20 cellular contexts compared by ENCODE assay signal in the genomic region with DNA sequence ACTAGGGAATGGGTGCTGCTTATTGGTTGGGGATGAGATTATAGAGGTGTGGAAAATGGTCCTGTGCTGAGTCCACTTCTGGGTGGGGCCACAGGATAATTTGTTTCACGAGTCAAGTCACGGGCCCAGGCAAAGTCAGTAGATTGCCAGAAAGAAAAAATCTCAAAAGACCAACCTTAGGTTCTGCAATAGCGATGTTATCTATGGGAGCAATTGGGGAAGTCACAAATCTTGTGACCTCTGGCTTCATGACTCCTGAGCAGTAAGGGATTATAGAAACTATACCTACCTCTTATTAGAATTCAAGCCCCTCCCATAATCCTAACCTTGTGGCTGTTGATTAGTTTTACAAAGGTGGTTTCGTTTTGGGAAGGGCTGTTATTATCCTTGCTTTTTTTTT.
"Had no signal": no experiment of that assay in that cellular context is flagged by ENCODE, and none has a peak within 500 bp of the region (broad histone marks: within the 10 kb centered on the region; RNA-seq: fewer than 3 reads in every experiment).

No MANE protein-coding gene starts in this region.

- DNase-seq: cortex of kidney; effector memory CD8-positive, alpha-beta T cell; erythroblast; esophagus squamous epithelium; foreskin melanocyte; kidney; left ventricle myocardium inferior; lower lobe of right lung; natural killer cell; occipital lobe; right lobe of liver; small intestine; stimulated activated CD4-positive, alpha-beta T cell treated with anti-CD3 and anti-CD28 coated beads, Interleukin-15, amount 100 ng/mL, for 24 hours; stimulated activated CD4-positive, alpha-beta T cell treated with anti-CD3 and anti-CD28 coated beads, Interleukin-2, amount 100 ng/mL, for 48 hours; stimulated activated naive B cell treated with anti-CD40 and anti-IgM and Interleukin-4, amounts not matched to agents 10 μg/mL and 1 μg/mL and 100 μg/mL, for 72 hours; transverse colon had no signal

- H3K27ac ChIP-seq: esophagus squamous epithelium, left ventricle myocardium inferior, lower lobe of right lung, pancreas, right lobe of liver, thoracic aorta, transverse colon, vagina had no signal

- H3K4me1 ChIP-seq: right lobe of liver, transverse colon, vagina had no signal

- FAIRE-seq: endometrium, kidney, pancreas, small intestine had no signal

- ATAC-seq: effector memory CD8-positive, alpha-beta T cell; lower lobe of right lung; natural killer cell; pancreas; right lobe of liver; stimulated activated naive B cell treated with anti-CD40 and anti-IgM and Interleukin-4, amounts not matched to agents 10 μg/mL and 1 μg/mL and 100 μg/mL, for 72 hours had no signal

- H3K4me3 ChIP-seq: esophagus squamous epithelium, left ventricle myocardium inferior, lower lobe of right lung, pancreas, right lobe of liver, thoracic aorta, transverse colon, vagina had no signal

- H3K27me3 ChIP-seq: esophagus squamous epithelium, pancreas, right lobe of liver, transverse colon, vagina had no signal

- H3K9me3 ChIP-seq: esophagus squamous epithelium, left ventricle myocardium inferior, lower lobe of right lung, pancreas, right lobe of liver, thoracic aorta, transverse colon, vagina had no signal
